Comparison of ENCODE assay signal across 1 cellular context in genomic region chr1:202952818-202953217, GRCh38.
TF ChIP-seq lines count a peak whose summit lies in the region.

No MANE protein-coding gene starts in this region.

TF ChIP-seq in endothelial cell of umbilical vein, 7 proteins besides CTCF, POLR2A, EP300 and RAD21:
- TF ChIP-seq JUN (IDR thresholded peaks at IDR 0.05; ENCODE audit: borderline replicate concordance, insufficient read depth, insufficient read length, low read depth): peak; percentile 29
- TF ChIP-seq FOS (IDR thresholded peaks at IDR 0.05; ENCODE audit: borderline replicate concordance, insufficient read depth, low read length): peak; percentile 68
- no peak for TF ChIP-seq GATA2 (IDR thresholded peaks at IDR 0.05; ENCODE audit: insufficient read depth, insufficient read length, low read depth, low read length)
